ENCODE assay signal across 27 cellular contexts in the genomic region with DNA sequence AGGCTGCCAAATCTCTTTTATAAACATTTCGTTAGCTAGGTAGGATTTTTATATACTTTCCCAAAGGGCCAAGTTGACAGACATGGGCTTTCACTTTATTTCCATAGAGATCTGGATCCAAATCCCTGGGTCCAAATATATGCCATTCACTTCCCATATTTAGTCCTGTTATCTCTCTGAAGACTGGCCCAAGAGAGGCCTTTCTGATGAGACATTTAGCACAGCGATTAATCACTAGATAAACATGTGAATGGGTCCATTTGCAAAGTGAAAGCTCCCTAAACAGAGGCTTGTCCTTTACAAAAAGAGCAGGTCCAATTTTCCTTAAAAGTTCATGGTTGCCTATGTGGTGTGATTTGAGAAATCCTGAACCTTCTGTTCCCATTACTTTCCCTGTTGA.
A peak's percentile ranks its signal among the peaks of the same experiment; 100 is the strongest.
DNase-seq lines count a peak whose midpoint lies in the region; ATAC-seq and TF ChIP-seq lines count a peak whose summit lies in the region.
"Had no signal": no experiment of that assay in that cellular context is flagged by ENCODE, and none has a peak within 500 bp of the region (broad histone marks: within the 10 kb centered on the region; RNA-seq: fewer than 3 reads in every experiment).

No MANE protein-coding gene starts in this region.

- H3K4me1 Mint-ChIP-seq in activated T-cell treated with anti-CD3 and anti-CD28 coated beads, Interleukin-2, amount 50 U/mL, for 4 hours (ENCODE audit: low read depth): no peaks in the 10 kb centered on the region
- H3K4me1 Mint-ChIP-seq: activated CD8-positive, alpha-beta memory T cell treated with anti-CD3 and anti-CD28 coated beads, Interleukin-2, amount 10 ng/mL, durations not matched to agents 7 days and 5 days; nephron progenitor cell had no signal

- H3K4me1 ChIP-seq in uterus: peaks cover 0 to 6% of the 10 kb centered on the region in 2 donors
- H3K4me1 ChIP-seq: pancreas, SJSA1, suprapubic skin had no signal

- H3K27ac ChIP-seq in uterus: peak overlapping the region; percentile 28 to 34
- H3K27ac ChIP-seq: pancreas, SJSA1, skin epidermis, suprapubic skin had no signal

- no peaks in the 10 kb centered on the region for H3K9me3 Mint-ChIP-seq in activated T-cell treated with anti-CD3 and anti-CD28 coated beads, Interleukin-2, amount 50 U/mL, for 4 hours
- H3K9me3 Mint-ChIP-seq: nephron progenitor cell had no signal

- no peak overlapping the region for H3K4me3 ChIP-seq in fibroblast of pulmonary artery (replicated peaks; ENCODE audit: low read depth, low read length)
- no peak overlapping the region for H3K4me3 ChIP-seq in uterus
- H3K4me3 ChIP-seq: pancreas, SJSA1, skin epidermis, suprapubic skin had no signal

- no peak for TF ChIP-seq POLR2A in uterus (IDR thresholded peaks at IDR 0.05)

- no peaks in the 10 kb centered on the region for H3K36me3 ChIP-seq in uterus
- H3K36me3 ChIP-seq: pancreas, SJSA1, suprapubic skin had no signal

- no peaks in the 10 kb centered on the region for H3K27me3 ChIP-seq in uterus
- H3K27me3 ChIP-seq: pancreas, SJSA1, suprapubic skin had no signal

- no peak for ATAC-seq in activated T-cell treated with anti-CD3 and anti-CD28 coated beads, Interleukin-2, amount 50 U/mL, for 4 hours
- ATAC-seq: activated CD4-positive, CD25-positive, alpha-beta regulatory T cell treated with anti-CD3 and anti-CD28 coated beads, Interleukin-2, amount 50 U/mL, for 24 hours; activated CD8-positive, alpha-beta memory T cell treated with anti-CD3 and anti-CD28 coated beads, Interleukin-2, amount 10 ng/mL, durations not matched to agents 7 days and 5 days; left colon; pancreas had no signal

- H3K27me3 Mint-ChIP-seq in activated T-cell treated with anti-CD3 and anti-CD28 coated beads, Interleukin-2, amount 50 U/mL, for 4 hours (ENCODE audit: low read depth): no peaks in the 10 kb centered on the region
- H3K27me3 Mint-ChIP-seq: activated CD8-positive, alpha-beta memory T cell treated with anti-CD3 and anti-CD28 coated beads, Interleukin-2, amount 10 ng/mL, durations not matched to agents 7 days and 5 days had no signal

- intact Hi-C loops in uterus (cut with DNase I; ENCODE audit: low total_unique reads): no loop called here

- no peak overlapping the region for H3K4me3 Mint-ChIP-seq in activated T-cell treated with anti-CD3 and anti-CD28 coated beads, Interleukin-2, amount 50 U/mL, for 4 hours
- H3K4me3 Mint-ChIP-seq: activated CD8-positive, alpha-beta memory T cell treated with anti-CD3 and anti-CD28 coated beads, Interleukin-2, amount 10 ng/mL, durations not matched to agents 7 days and 5 days; nephron progenitor cell had no signal

- H3K36me3 Mint-ChIP-seq in activated T-cell treated with anti-CD3 and anti-CD28 coated beads, Interleukin-2, amount 50 U/mL, for 4 hours (ENCODE audit: insufficient read depth): no peaks in the 10 kb centered on the region
- H3K36me3 Mint-ChIP-seq: activated CD8-positive, alpha-beta memory T cell treated with anti-CD3 and anti-CD28 coated beads, Interleukin-2, amount 10 ng/mL, durations not matched to agents 7 days and 5 days had no signal

- no peaks in the 10 kb centered on the region for H3K9me3 ChIP-seq in uterus
- H3K9me3 ChIP-seq: pancreas, SJSA1, suprapubic skin had no signal

- no peak for TF ChIP-seq CTCF in fibroblast of pulmonary artery (IDR thresholded peaks at IDR 0.05; ENCODE audit: low read length, missing control alignments)
- TF ChIP-seq CTCF in uterus (IDR thresholded peaks at IDR 0.05): no peak

- DNase-seq in HCEC 1CT (peak; percentile 47), RPMI7951 (ENCODE audit: low read depth) (peak; percentile 21), fibroblast of pulmonary artery (ENCODE audit: low read depth) (peak; percentile 11), uterus (no peak), inferior parietal cortex (ENCODE audit: extremely low spot score) (no peak), amniotic stem cell (lab: John Stamatoyannopoulos, UW) (no peak), SKM-1 treated with dmso at 0.1 percent for 144 hours (lab: John Stamatoyannopoulos, UW; ENCODE audit: unreplicated experiment) (no peak)
- DNase-seq in activated T-cell treated with anti-CD3 and anti-CD28 coated beads, Interleukin-2, amount 50 U/mL, for 4 hours: no peak
- DNase-seq: activated CD4-positive, alpha-beta T cell treated with anti-CD3 and anti-CD28 coated beads, Interleukin-2, amount 50 U/mL, for 4 hours; activated CD8-positive, alpha-beta memory T cell treated with anti-CD3 and anti-CD28 coated beads, Interleukin-2, amount 10 ng/mL, durations not matched to agents 7 days and 5 days; activated gamma-delta T cell treated with Interleukin-2 at 50 U/mL for 16 hours; activated T-cell treated with anti-CD3 and anti-CD28 coated beads, Interleukin-2, amount 50 U/mL, for 48 hours; DND-41; hippocampal formation; Karpas-422; left colon; mammary epithelial cell; NCI-H146; NCI-H446 treated with DMSO at 0.1 percent for 48 hours; nephron progenitor cell; pancreas; RPMI8226; stimulated activated naive CD4-positive, alpha-beta T cell had no signal

Comparison
In these comparisons a context has a peak if more than half of its experiments do, and no peak if none do; other contexts are left out.
1. DNase-seq: peak in HCEC 1CT (single experiment), RPMI7951 (single experiment) and fibroblast of pulmonary artery (single experiment); none in uterus (0 of 2), inferior parietal cortex (single experiment), activated T-cell treated with anti-CD3 and anti-CD28 coated beads, Interleukin-2, amount 50 U/mL, for 4 hours (single experiment), amniotic stem cell (single experiment) and SKM-1 treated with dmso at 0.1 percent for 144 hours (single experiment).